8 cellular contexts compared by ENCODE assay signal in the genomic region with DNA sequence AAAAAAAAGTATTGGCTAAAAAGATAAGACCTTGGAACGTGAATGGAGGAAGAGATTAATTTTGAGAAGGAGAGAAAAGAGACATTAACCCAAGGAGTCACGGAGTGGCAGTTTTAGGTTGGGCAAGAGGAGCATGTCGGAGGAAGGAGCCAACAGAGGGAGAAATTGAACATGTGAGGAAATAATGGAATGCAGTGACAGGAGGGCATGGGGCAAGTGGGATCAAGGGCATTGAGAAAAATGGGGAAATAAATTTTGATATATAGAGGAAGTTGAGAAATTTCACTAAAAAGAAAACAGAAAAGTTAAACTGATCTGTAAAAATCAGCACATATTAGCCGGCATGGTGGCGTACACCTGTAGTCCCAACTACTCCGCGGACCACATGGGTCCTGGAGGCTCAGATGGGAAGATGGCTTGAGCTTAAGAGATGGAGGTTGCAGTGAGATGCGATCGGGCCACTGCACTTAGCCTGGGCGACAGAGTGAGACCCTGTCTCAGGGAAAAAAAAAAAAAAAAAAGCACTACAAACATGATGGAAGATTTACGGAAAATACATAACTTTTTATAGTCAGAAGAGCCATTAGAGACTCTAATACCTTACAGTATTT. TPM values are rescaled to one million over a fixed set of nuclear protein-coding genes. Genes with fewer than 3 reads are reported as not detected.
DNase-seq lines count a peak whose midpoint lies in the region; ATAC-seq and TF ChIP-seq lines count a peak whose summit lies in the region.

No MANE protein-coding gene starts in this region.

- H3K4me3 ChIP-seq in DND-41 (ENCODE audit: low read depth in 1 of 2, low read length in 2 of 2), result peak overlapping the region; percentile 88 to 99; a peak in 3 of 4 replicates
- peak overlapping the region; percentile 100 for H3K4me3 ChIP-seq in osteoblast (ENCODE audit: insufficient read depth, low read length)

- DNase-seq in DND-41 (no peak), NOMO-1 treated with dmso at 0.1 percent for 144 hours (lab: John Stamatoyannopoulos, UW; ENCODE audit: unreplicated experiment) (peak; percentile 28), osteoblast (ENCODE audit: insufficient read length, low spot score, missing footprints) (peak; percentile 49)
- no peak for DNase-seq in activated effector memory CD4-positive, alpha-beta T cell treated with anti-CD3 and anti-CD28 coated beads, Interleukin-2, amount 50 U/mL, for 16 hours
- DNase-seq in effector CD4-positive, alpha-beta T cell, result no peak

- ATAC-seq in DND-41 (ENCODE audit: insufficient read depth, low read depth) (no peak), GM19395 (IDR thresholded peaks at IDR 0.05; ENCODE audit: unreplicated experiment) (no peak), HG03457 (IDR thresholded peaks at IDR 0.05; ENCODE audit: unreplicated experiment) (no peak)

- H3K9me3 Mint-ChIP-seq in dendritic cell treated with granulocyte-macrophage colony-stimulating factor and Interleukin-4, amounts not matched to agents 40 ng/mL and 50 ng/mL, for 4 days, result no peaks in the 10 kb centered on the region

- H3K4me1 Mint-ChIP-seq in dendritic cell treated with granulocyte-macrophage colony-stimulating factor and Interleukin-4, amounts not matched to agents 40 ng/mL and 50 ng/mL, for 4 days (ENCODE audit: low read depth), result peaks cover 66% of the 10 kb centered on the region

- no peak overlapping the region; the same call in 1 of the 2 replicates for H3K27ac ChIP-seq in DND-41 (ENCODE audit: low read length)
- H3K27ac ChIP-seq in osteoblast (ENCODE audit: low read depth, low read length), result no peak overlapping the region

- H3K27ac Mint-ChIP-seq in dendritic cell treated with granulocyte-macrophage colony-stimulating factor and Interleukin-4, amounts not matched to agents 40 ng/mL and 50 ng/mL, for 4 days, result peak overlapping the region; percentile 98

- H3K4me3 Mint-ChIP-seq in dendritic cell treated with granulocyte-macrophage colony-stimulating factor and Interleukin-4, amounts not matched to agents 40 ng/mL and 50 ng/mL, for 4 days, result peak overlapping the region; percentile 65

- H3K9me3 ChIP-seq in DND-41 (ENCODE audit: insufficient read depth, low read length, severe bottlenecking) (no peaks in the 10 kb centered on the region), osteoblast (ENCODE audit: low read depth, low read length) (no peaks in the 10 kb centered on the region)

- peaks cover 79% of the 10 kb centered on the region for H3K79me2 ChIP-seq in DND-41 (ENCODE audit: insufficient read depth, low read length)
- H3K79me2 ChIP-seq in osteoblast (ENCODE audit: insufficient read depth, low read length), result peaks cover 81% of the 10 kb centered on the region

- no peaks in the 10 kb centered on the region for H3K27me3 ChIP-seq in DND-41 (ENCODE audit: insufficient read depth, low read length, poor library complexity)
- no peaks in the 10 kb centered on the region for H3K27me3 ChIP-seq in osteoblast (ENCODE audit: insufficient read depth, low read length)

- no peaks in the 10 kb centered on the region for H3K27me3 Mint-ChIP-seq in dendritic cell treated with granulocyte-macrophage colony-stimulating factor and Interleukin-4, amounts not matched to agents 40 ng/mL and 50 ng/mL, for 4 days

- peaks cover 44% of the 10 kb centered on the region for H3K36me3 Mint-ChIP-seq in dendritic cell treated with granulocyte-macrophage colony-stimulating factor and Interleukin-4, amounts not matched to agents 40 ng/mL and 50 ng/mL, for 4 days (ENCODE audit: low read depth)

- H3K4me1 ChIP-seq in DND-41 (ENCODE audit: insufficient read depth, low read length) (peaks cover 49% of the 10 kb centered on the region), osteoblast (ENCODE audit: insufficient read depth, low read length) (peaks cover 17% of the 10 kb centered on the region)

- peaks cover 4% of the 10 kb centered on the region; the same call in 1 of the 2 replicates for H4K20me1 ChIP-seq in DND-41 (ENCODE audit: insufficient read depth, low read length)
- peaks cover 7% of the 10 kb centered on the region for H4K20me1 ChIP-seq in osteoblast (ENCODE audit: insufficient read depth, low read length)

- H2AFZ ChIP-seq in DND-41 (ENCODE audit: low read depth, low read length) (no peak overlapping the region), osteoblast (ENCODE audit: low read length) (no peak overlapping the region)

- no peak for TF ChIP-seq CTCF in DND-41 (IDR thresholded peaks at IDR 0.05; ENCODE audit: borderline replicate concordance, extremely low read depth, low read length, poor library complexity, severe bottlenecking)
- no peak for TF ChIP-seq CTCF in osteoblast (IDR thresholded peaks at IDR 0.05; ENCODE audit: extremely low read depth, low read depth, low read length)

- intact Hi-C loops in dendritic cell treated with granulocyte-macrophage colony-stimulating factor and Interleukin-4, amounts not matched to agents 40 ng/mL and 50 ng/mL, for 4 days (cut with micrococcal nuclease), result loop anchor here (2.0 to 10.0 kb wide), 3 partner anchors 25 to 275 kb away; a partner anchor contains a TSS

- H3K36me3 ChIP-seq in DND-41 (ENCODE audit: insufficient read depth, low read length), result peaks cover 15% of the 10 kb centered on the region
- H3K36me3 ChIP-seq in osteoblast (ENCODE audit: insufficient read depth, low read length), result peaks cover 7% of the 10 kb centered on the region

- H3K9ac ChIP-seq in DND-41 (ENCODE audit: low read depth, low read length), result peak overlapping the region; percentile 86

- H3K4me2 ChIP-seq in DND-41 (ENCODE audit: insufficient read depth, low read length) (peak overlapping the region; percentile 89), osteoblast (ENCODE audit: insufficient read depth, low read length) (peak overlapping the region; percentile 96)

RNA-seq across cellular contexts. Expression of a gene that starts 1.2 kb away (rescaled TPM):
- total RNA-seq in osteoblast, result 18.5 and 20.6 TPM in 2 replicates

RNA-seq across cellular contexts. Expression of a gene that starts 1.3 kb away (rescaled TPM):
- total RNA-seq in osteoblast, result 16.3 and 17.4 TPM in 2 replicates

RNA-seq across cellular contexts. Expression of a gene that starts 25.5 kb away (rescaled TPM):
- total RNA-seq in osteoblast, result 9.4 and 13.0 TPM in 2 replicates

RNA-seq across cellular contexts. Expression of a gene that starts 54.5 kb away (rescaled TPM):
- 81.4 and 87.5 TPM in 2 replicates for total RNA-seq in osteoblast

RNA-seq across cellular contexts. Expression of a gene that starts 58.9 kb away (rescaled TPM):
- total RNA-seq in osteoblast, result 89.0 and 94.6 TPM in 2 replicates

Comparison
In these comparisons a context has a peak if more than half of its experiments do, and no peak if none do; other contexts are left out.
1. DNase-seq: peak in NOMO-1 treated with dmso at 0.1 percent for 144 hours (single experiment) and osteoblast (single experiment); none in DND-41 (single experiment), activated effector memory CD4-positive, alpha-beta T cell treated with anti-CD3 and anti-CD28 coated beads, Interleukin-2, amount 50 U/mL, for 16 hours (single experiment) and effector CD4-positive, alpha-beta T cell (single experiment).